ENCODE assay signal across 1 cellular context in the genomic region with DNA sequence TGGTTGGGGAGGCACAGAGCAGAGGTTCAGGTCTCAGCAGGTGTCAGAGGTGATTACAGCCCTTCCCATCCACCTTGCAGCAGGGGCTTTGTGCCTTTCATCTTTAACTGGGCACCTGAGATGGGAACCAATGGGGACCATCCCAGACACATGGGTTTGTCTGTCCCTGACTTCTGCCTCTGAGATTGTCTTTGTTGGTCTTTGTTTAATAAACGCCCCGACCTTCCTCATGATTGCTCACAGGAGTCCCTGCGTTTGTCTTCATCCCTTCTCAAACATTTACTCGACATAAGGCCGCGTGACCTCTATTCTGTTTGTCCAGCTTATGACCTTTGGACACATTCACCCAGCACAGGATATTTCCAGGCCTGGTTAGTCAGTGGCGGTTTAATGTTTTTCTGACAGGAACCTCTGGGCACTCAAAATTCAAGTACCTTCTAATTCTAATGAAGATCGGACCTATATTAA.
TF ChIP-seq lines count a peak whose summit lies in the region.

No MANE protein-coding gene starts in this region.

TF ChIP-seq in HepG2, 621 proteins besides CTCF, POLR2A, EP300 and RAD21 (continued from another document and continues in another):
- TF ChIP-seq, protein P1, sequence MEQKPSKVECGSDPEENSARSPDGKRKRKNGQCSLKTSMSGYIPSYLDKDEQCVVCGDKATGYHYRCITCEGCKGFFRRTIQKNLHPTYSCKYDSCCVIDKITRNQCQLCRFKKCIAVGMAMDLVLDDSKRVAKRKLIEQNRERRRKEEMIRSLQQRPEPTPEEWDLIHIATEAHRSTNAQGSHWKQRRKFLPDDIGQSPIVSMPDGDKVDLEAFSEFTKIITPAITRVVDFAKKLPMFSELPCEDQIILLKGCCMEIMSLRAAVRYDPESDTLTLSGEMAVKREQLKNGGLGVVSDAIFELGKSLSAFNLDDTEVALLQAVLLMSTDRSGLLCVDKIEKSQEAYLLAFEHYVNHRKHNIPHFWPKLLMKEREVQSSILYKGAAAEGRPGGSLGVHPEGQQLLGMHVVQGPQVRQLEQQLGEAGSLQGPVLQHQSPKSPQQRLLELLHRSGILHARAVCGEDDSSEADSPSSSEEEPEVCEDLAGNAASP (CRISPR knock-in tag; IDR thresholded peaks at IDR 0.05; ENCODE audit: borderline replicate concordance), result peak; percentile 78; the same call in 1 of the 2 replicates
- no peak; the same call in 1 of the 2 replicates for TF ChIP-seq SSRP1 (CRISPR knock-in tag; IDR thresholded peaks at IDR 0.05)
- TF ChIP-seq ZFP1 (CRISPR knock-in tag; IDR thresholded peaks at IDR 0.05), result 0 out of 2 replicates have a peak, but pooled peaks have one; percentile 20
- no peak for TF ChIP-seq ZNF468 (CRISPR knock-in tag; IDR thresholded peaks at IDR 0.05)
- no peak for TF ChIP-seq ZNF839 (CRISPR knock-in tag; IDR thresholded peaks at IDR 0.05; ENCODE audit: borderline replicate concordance)
- TF ChIP-seq, protein P2, sequence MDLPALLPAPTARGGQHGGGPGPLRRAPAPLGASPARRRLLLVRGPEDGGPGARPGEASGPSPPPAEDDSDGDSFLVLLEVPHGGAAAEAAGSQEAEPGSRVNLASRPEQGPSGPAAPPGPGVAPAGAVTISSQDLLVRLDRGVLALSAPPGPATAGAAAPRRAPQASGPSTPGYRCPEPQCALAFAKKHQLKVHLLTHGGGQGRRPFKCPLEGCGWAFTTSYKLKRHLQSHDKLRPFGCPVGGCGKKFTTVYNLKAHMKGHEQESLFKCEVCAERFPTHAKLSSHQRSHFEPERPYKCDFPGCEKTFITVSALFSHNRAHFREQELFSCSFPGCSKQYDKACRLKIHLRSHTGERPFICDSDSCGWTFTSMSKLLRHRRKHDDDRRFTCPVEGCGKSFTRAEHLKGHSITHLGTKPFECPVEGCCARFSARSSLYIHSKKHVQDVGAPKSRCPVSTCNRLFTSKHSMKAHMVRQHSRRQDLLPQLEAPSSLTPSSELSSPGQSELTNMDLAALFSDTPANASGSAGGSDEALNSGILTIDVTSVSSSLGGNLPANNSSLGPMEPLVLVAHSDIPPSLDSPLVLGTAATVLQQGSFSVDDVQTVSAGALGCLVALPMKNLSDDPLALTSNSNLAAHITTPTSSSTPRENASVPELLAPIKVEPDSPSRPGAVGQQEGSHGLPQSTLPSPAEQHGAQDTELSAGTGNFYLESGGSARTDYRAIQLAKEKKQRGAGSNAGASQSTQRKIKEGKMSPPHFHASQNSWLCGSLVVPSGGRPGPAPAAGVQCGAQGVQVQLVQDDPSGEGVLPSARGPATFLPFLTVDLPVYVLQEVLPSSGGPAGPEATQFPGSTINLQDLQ (CRISPR knock-in tag; IDR thresholded peaks at IDR 0.05), result no peak
- TF ChIP-seq MTF2 (CRISPR knock-in tag; IDR thresholded peaks at IDR 0.05; ENCODE audit: borderline replicate concordance), result no peak
- TF ChIP-seq MATR3 (CRISPR knock-in tag; IDR thresholded peaks at IDR 0.05), result no peak
- peak; percentile 62 for TF ChIP-seq ZFY (CRISPR knock-in tag; IDR thresholded peaks at IDR 0.05)
- TF ChIP-seq KMT2A (CRISPR knock-in tag; IDR thresholded peaks at IDR 0.05), result peak; percentile 60; the same call in 1 of the 2 replicates
- TF ChIP-seq, protein P3, sequence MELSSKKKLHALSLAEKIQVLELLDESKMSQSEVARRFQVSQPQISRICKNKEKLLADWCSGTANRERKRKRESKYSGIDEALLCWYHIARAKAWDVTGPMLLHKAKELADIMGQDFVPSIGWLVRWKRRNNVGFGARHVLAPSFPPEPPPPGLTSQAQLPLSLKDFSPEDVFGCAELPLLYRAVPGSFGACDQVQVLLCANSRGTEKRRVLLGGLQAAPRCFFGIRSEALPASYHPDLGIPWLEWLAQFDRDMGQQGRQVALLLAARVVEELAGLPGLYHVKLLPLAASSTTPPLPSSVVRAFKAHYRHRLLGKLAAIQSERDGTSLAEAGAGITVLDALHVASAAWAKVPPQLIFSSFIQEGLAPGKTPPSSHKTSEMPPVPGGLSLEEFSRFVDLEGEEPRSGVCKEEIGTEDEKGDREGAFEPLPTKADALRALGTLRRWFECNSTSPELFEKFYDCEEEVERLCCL (CRISPR knock-in tag; IDR thresholded peaks at IDR 0.05; ENCODE audit: borderline replicate concordance), result no peak
- peak; percentile 87; the same call in 1 of the 2 replicates for TF ChIP-seq NCOA1 (CRISPR knock-in tag; IDR thresholded peaks at IDR 0.05)
- peak; percentile 23; the same call in 1 of the 2 replicates for TF ChIP-seq ELF1 (CRISPR knock-in tag; IDR thresholded peaks at IDR 0.05)
- TF ChIP-seq JUND (CRISPR knock-in tag; IDR thresholded peaks at IDR 0.05), result 0 out of 2 replicates have a peak, but pooled peaks have one; percentile 20
- TF ChIP-seq, protein P4, sequence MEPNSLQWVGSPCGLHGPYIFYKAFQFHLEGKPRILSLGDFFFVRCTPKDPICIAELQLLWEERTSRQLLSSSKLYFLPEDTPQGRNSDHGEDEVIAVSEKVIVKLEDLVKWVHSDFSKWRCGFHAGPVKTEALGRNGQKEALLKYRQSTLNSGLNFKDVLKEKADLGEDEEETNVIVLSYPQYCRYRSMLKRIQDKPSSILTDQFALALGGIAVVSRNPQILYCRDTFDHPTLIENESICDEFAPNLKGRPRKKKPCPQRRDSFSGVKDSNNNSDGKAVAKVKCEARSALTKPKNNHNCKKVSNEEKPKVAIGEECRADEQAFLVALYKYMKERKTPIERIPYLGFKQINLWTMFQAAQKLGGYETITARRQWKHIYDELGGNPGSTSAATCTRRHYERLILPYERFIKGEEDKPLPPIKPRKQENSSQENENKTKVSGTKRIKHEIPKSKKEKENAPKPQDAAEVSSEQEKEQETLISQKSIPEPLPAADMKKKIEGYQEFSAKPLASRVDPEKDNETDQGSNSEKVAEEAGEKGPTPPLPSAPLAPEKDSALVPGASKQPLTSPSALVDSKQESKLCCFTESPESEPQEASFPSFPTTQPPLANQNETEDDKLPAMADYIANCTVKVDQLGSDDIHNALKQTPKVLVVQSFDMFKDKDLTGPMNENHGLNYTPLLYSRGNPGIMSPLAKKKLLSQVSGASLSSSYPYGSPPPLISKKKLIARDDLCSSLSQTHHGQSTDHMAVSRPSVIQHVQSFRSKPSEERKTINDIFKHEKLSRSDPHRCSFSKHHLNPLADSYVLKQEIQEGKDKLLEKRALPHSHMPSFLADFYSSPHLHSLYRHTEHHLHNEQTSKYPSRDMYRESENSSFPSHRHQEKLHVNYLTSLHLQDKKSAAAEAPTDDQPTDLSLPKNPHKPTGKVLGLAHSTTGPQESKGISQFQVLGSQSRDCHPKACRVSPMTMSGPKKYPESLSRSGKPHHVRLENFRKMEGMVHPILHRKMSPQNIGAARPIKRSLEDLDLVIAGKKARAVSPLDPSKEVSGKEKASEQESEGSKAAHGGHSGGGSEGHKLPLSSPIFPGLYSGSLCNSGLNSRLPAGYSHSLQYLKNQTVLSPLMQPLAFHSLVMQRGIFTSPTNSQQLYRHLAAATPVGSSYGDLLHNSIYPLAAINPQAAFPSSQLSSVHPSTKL (CRISPR knock-in tag; IDR thresholded peaks at IDR 0.05), result peak; percentile 96
- no peak; the same call in 1 of the 2 replicates for TF ChIP-seq NFKBIZ (CRISPR knock-in tag; IDR thresholded peaks at IDR 0.05)
- TF ChIP-seq FIP1L1 (IDR thresholded peaks at IDR 0.05; ENCODE audit: borderline replicate concordance, insufficient read depth, low read depth, low read length), result no peak
- peak; percentile 72 for TF ChIP-seq SP5 (CRISPR knock-in tag; IDR thresholded peaks at IDR 0.05; ENCODE audit: borderline replicate concordance, low read depth)
- TF ChIP-seq, protein P5, sequence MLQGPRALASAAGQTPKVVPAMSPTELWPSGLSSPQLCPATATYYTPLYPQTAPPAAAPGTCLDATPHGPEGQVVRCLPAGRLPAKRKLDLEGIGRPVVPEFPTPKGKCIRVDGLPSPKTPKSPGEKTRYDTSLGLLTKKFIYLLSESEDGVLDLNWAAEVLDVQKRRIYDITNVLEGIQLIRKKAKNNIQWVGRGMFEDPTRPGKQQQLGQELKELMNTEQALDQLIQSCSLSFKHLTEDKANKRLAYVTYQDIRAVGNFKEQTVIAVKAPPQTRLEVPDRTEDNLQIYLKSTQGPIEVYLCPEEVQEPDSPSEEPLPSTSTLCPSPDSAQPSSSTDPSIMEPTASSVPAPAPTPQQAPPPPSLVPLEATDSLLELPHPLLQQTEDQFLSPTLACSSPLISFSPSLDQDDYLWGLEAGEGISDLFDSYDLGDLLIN (CRISPR knock-in tag; IDR thresholded peaks at IDR 0.05; ENCODE audit: borderline replicate concordance), result no peak
- no peak for TF ChIP-seq KDM5B (CRISPR knock-in tag; IDR thresholded peaks at IDR 0.05; ENCODE audit: borderline replicate concordance)
- no peak; the same call in 1 of the 2 replicates for TF ChIP-seq GABPB1 (CRISPR knock-in tag; IDR thresholded peaks at IDR 0.05)
- TF ChIP-seq, protein P6, sequence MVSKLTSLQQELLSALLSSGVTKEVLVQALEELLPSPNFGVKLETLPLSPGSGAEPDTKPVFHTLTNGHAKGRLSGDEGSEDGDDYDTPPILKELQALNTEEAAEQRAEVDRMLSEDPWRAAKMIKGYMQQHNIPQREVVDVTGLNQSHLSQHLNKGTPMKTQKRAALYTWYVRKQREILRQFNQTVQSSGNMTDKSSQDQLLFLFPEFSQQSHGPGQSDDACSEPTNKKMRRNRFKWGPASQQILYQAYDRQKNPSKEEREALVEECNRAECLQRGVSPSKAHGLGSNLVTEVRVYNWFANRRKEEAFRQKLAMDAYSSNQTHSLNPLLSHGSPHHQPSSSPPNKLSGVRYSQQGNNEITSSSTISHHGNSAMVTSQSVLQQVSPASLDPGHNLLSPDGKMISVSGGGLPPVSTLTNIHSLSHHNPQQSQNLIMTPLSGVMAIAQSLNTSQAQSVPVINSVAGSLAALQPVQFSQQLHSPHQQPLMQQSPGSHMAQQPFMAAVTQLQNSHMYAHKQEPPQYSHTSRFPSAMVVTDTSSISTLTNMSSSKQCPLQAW (CRISPR knock-in tag; IDR thresholded peaks at IDR 0.05), result peak; percentile 76
- TF ChIP-seq MED13 (CRISPR knock-in tag; IDR thresholded peaks at IDR 0.05), result no peak
- TF ChIP-seq, protein P7, sequence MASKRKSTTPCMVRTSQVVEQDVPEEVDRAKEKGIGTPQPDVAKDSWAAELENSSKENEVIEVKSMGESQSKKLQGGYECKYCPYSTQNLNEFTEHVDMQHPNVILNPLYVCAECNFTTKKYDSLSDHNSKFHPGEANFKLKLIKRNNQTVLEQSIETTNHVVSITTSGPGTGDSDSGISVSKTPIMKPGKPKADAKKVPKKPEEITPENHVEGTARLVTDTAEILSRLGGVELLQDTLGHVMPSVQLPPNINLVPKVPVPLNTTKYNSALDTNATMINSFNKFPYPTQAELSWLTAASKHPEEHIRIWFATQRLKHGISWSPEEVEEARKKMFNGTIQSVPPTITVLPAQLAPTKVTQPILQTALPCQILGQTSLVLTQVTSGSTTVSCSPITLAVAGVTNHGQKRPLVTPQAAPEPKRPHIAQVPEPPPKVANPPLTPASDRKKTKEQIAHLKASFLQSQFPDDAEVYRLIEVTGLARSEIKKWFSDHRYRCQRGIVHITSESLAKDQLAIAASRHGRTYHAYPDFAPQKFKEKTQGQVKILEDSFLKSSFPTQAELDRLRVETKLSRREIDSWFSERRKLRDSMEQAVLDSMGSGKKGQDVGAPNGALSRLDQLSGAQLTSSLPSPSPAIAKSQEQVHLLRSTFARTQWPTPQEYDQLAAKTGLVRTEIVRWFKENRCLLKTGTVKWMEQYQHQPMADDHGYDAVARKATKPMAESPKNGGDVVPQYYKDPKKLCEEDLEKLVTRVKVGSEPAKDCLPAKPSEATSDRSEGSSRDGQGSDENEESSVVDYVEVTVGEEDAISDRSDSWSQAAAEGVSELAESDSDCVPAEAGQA (IDR thresholded peaks at IDR 0.05; ENCODE audit: low read depth), result no peak
- TF ChIP-seq, protein P7 (CRISPR knock-in tag; IDR thresholded peaks at IDR 0.05; ENCODE audit: borderline replicate concordance), result no peak
- TF ChIP-seq EZH2 (conservative IDR thresholded peaks at IDR 0.05; ENCODE audit: low read depth, low read length), result no peak
- TF ChIP-seq ZNF557 (CRISPR knock-in tag; IDR thresholded peaks at IDR 0.05), result no peak
- 0 out of 2 replicates have a peak, but pooled peaks have one; percentile 53 for TF ChIP-seq ZNF556 (CRISPR knock-in tag; IDR thresholded peaks at IDR 0.05; ENCODE audit: borderline replicate concordance)
- TF ChIP-seq, protein P8, sequence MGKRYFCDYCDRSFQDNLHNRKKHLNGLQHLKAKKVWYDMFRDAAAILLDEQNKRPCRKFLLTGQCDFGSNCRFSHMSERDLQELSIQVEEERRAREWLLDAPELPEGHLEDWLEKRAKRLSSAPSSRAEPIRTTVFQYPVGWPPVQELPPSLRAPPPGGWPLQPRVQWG (CRISPR knock-in tag; IDR thresholded peaks at IDR 0.05; ENCODE audit: borderline replicate concordance, low read depth), result no peak
- peak; percentile 88 for TF ChIP-seq HDAC1 (CRISPR knock-in tag; IDR thresholded peaks at IDR 0.05)
- TF ChIP-seq, protein P9, sequence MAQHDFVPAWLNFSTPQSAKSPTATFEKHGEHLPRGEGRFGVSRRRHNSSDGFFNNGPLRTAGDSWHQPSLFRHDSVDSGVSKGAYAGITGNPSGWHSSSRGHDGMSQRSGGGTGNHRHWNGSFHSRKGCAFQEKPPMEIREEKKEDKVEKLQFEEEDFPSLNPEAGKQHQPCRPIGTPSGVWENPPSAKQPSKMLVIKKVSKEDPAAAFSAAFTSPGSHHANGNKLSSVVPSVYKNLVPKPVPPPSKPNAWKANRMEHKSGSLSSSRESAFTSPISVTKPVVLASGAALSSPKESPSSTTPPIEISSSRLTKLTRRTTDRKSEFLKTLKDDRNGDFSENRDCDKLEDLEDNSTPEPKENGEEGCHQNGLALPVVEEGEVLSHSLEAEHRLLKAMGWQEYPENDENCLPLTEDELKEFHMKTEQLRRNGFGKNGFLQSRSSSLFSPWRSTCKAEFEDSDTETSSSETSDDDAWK (CRISPR knock-in tag; IDR thresholded peaks at IDR 0.05), result no peak
- no peak for TF ChIP-seq ZNF780A (CRISPR knock-in tag; IDR thresholded peaks at IDR 0.05)
- TF ChIP-seq ZNF292 (CRISPR knock-in tag; IDR thresholded peaks at IDR 0.05; ENCODE audit: borderline replicate concordance, low read depth), result peak; percentile 70; the same call in 1 of the 2 replicates
- peak; percentile 26; the same call in 1 of the 2 replicates for TF ChIP-seq ZNF136 (CRISPR knock-in tag; IDR thresholded peaks at IDR 0.05; ENCODE audit: low read depth)
